ENCODE assay signal across 1 cellular context in the genomic region with DNA sequence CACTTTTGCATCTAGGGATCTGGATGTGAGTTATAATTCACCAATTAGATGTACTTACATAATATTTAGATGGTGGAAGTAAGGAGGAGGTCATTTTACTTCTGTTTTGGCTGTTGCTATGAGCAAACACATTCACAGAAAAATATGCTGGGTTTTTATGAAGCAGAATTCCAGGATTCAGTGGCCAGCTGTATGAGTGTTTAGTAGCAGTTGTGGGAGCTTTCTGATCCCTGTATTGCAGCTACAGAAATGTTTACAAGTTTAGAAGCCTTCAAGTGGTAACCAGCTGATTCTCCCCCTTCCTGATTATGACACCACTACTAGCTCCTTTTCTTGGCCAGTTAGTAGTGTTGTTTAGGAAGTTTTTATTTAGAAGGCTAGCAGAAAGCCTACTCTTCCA.
TF ChIP-seq lines count a peak whose summit lies in the region.

No MANE protein-coding gene starts in this region.

TF ChIP-seq in IMR-90, 13 proteins besides CTCF, POLR2A, EP300 and RAD21 (continued from another document):
- TF ChIP-seq, protein P1, sequence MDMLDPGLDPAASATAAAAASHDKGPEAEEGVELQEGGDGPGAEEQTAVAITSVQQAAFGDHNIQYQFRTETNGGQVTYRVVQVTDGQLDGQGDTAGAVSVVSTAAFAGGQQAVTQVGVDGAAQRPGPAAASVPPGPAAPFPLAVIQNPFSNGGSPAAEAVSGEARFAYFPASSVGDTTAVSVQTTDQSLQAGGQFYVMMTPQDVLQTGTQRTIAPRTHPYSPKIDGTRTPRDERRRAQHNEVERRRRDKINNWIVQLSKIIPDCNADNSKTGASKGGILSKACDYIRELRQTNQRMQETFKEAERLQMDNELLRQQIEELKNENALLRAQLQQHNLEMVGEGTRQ (IDR thresholded peaks at IDR 0.05; ENCODE audit: low read depth, low read length): no peak
- no peak for TF ChIP-seq BHLHE40 (IDR thresholded peaks at IDR 0.05; ENCODE audit: low read depth, low read length)
- no peak for TF ChIP-seq RCOR1 (IDR thresholded peaks at IDR 0.05; ENCODE audit: insufficient replicate concordance, low read length)
- TF ChIP-seq FOS (IDR thresholded peaks at IDR 0.05; ENCODE audit: low read depth, low read length): no peak
- TF ChIP-seq CHD1 (IDR thresholded peaks at IDR 0.05; ENCODE audit: low read depth, low read length): no peak
- TF ChIP-seq, protein P2, sequence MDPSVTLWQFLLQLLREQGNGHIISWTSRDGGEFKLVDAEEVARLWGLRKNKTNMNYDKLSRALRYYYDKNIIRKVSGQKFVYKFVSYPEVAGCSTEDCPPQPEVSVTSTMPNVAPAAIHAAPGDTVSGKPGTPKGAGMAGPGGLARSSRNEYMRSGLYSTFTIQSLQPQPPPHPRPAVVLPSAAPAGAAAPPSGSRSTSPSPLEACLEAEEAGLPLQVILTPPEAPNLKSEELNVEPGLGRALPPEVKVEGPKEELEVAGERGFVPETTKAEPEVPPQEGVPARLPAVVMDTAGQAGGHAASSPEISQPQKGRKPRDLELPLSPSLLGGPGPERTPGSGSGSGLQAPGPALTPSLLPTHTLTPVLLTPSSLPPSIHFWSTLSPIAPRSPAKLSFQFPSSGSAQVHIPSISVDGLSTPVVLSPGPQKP (IDR thresholded peaks at IDR 0.05; ENCODE audit: borderline replicate concordance, low read depth, low read length): no peak
- TF ChIP-seq NFE2L2 (IDR thresholded peaks at IDR 0.05; ENCODE audit: low read depth, low read length): no peak
- no peak for TF ChIP-seq MXI1 (IDR thresholded peaks at IDR 0.05; ENCODE audit: borderline replicate concordance, low read depth, low read length)
- no peak for TF ChIP-seq RFX5 (IDR thresholded peaks at IDR 0.05; ENCODE audit: low read depth, low read length)
- no peak for TF ChIP-seq MAFK (IDR thresholded peaks at IDR 0.05; ENCODE audit: low read depth, low read length)
- no peak for TF ChIP-seq SMC3 (IDR thresholded peaks at IDR 0.05; ENCODE audit: low read depth, low read length)
- TF ChIP-seq MAZ (IDR thresholded peaks at IDR 0.05; ENCODE audit: borderline replicate concordance, low read depth, low read length): no peak
